ENCODE assay signal across 8 cellular contexts in the genomic region with DNA sequence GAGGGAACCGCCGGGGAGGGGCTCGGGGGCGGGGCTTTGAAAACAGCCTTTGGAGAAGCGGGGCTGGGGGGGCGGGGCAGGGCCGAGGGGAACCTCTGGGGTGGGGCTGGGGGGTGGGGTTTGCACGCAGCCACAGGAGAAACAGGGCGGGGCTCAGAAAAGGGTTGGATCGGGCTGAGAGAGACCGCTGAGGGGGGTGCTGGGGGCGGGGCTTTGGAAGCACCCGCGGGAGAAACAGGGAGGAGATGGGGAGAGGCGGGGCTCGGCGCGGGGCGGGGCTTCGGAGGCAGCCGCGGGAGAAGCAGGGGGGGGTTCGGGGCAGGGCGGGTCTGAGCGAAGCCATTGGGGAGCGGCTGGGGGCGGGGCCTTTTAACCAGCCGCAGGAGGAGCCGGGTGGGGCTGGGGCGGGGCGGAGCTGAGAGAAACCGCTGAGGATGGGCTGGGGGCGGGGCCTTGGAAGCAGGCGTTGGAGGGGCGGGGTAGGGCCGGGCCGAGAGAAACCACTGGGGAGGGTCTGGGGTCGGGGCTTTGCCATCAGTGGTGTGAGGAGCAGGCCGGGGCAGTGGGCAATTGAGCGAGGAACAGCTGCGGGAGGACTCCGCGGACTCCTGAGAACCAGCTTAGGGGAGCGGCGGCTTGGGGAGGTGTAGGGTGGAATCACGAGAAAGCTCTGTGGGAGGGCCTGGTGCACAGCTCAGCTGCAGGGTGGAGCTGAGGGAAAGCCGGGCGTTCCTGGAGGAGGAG. TPM values are rescaled to one million over a fixed set of nuclear protein-coding genes. Genes with fewer than 3 reads are reported as not detected.
DNase-seq lines count a peak whose midpoint lies in the region; ATAC-seq and TF ChIP-seq lines count a peak whose summit lies in the region.

No MANE protein-coding gene starts in this region.

- CTCF ChIA-PET in CD8-positive, alpha-beta T cell (lab: Charles Lee), result interaction anchor here (1.1 kb wide), 1 partner anchor 426 kb away, joined by 3 read pairs; no protein-coding TSS in a partner anchor

- WGBS in GM23248 (ENCODE audit: low coverage in 1 of 2, low lambda C conversion rate in 2 of 2, missing lambda C conversion rate in 2 of 2), 2 experiments, result 0 to 3% methylated on average over 3 to 48 of the region's 48 CpGs

- H3K27me3 Mint-ChIP-seq in CD8-positive, alpha-beta T cell (ENCODE audit: low read depth), result no peaks in the 10 kb centered on the region
- H3K27me3 Mint-ChIP-seq in stimulated activated naive CD8-positive, alpha-beta T cell treated with anti-CD3 and anti-CD28 coated beads, Interleukin-15, amount 100 ng/mL, for 72 hours, result no peaks in the 10 kb centered on the region

- H3K9ac ChIP-seq in GM23248, result peak overlapping the region; percentile 92
- H3K9ac ChIP-seq in MM.1S (ENCODE audit: low read length), result peak overlapping the region; percentile 64; the same call in 1 of the 2 replicates

- peak overlapping the region; percentile 89 for H3K27ac Mint-ChIP-seq in CD8-positive, alpha-beta T cell
- peak overlapping the region; percentile 94 to 95 for H3K27ac Mint-ChIP-seq in stimulated activated naive CD8-positive, alpha-beta T cell treated with anti-CD3 and anti-CD28 coated beads, Interleukin-15, amount 100 ng/mL, for 72 hours

- peak; percentile 29 for ATAC-seq in CD8-positive, alpha-beta T cell
- ATAC-seq in foreskin keratinocyte, result peak; percentile 78
- ATAC-seq in stimulated activated naive CD8-positive, alpha-beta T cell treated with anti-CD3 and anti-CD28 coated beads, Interleukin-15, amount 100 ng/mL, for 72 hours, result peak; percentile 39

- H3F3A ChIP-seq in GM23248 (ENCODE audit: insufficient read depth) (no peaks in the 10 kb centered on the region), MM.1S (ENCODE audit: insufficient read depth, low read length) (no peaks in the 10 kb centered on the region)

- peaks cover 7% of the 10 kb centered on the region for H3K4me1 ChIP-seq in CD8-positive, alpha-beta T cell (ENCODE audit: insufficient read depth, low read length)
- H3K4me1 ChIP-seq in GM23248 (ENCODE audit: insufficient read depth) (no peaks in the 10 kb centered on the region), MM.1S (ENCODE audit: low read length) (no peaks in the 10 kb centered on the region), foreskin keratinocyte (no peaks in the 10 kb centered on the region), neuron (ENCODE audit: insufficient read depth, low read length) (no peaks in the 10 kb centered on the region)

- H2AFZ ChIP-seq in GM23248 (no peak overlapping the region), MM.1S (ENCODE audit: low read length) (peak overlapping the region; percentile 48; the same call in 1 of the 2 replicates), neuron (ENCODE audit: low read depth, low read length) (no peak overlapping the region)

- no peaks in the 10 kb centered on the region for H3K36me3 ChIP-seq in CD8-positive, alpha-beta T cell (ENCODE audit: insufficient read depth, low read length)
- no peaks in the 10 kb centered on the region for H3K36me3 ChIP-seq in GM23248 (ENCODE audit: low read depth)
- H3K36me3 ChIP-seq in MM.1S (replicated peaks; ENCODE audit: insufficient read depth, low read length), result no peaks in the 10 kb centered on the region
- no peaks in the 10 kb centered on the region for H3K36me3 ChIP-seq in neuron (ENCODE audit: insufficient read depth, low read length)

- peak; percentile 74 to 91 (median 86) for DNase-seq in CD8-positive, alpha-beta T cell
- DNase-seq in GM23248 (peak; percentile 90), MM.1S (peak; percentile 80), SIG-M5 treated with dmso at 0.1 percent for 504 hours (lab: John Stamatoyannopoulos, UW; ENCODE audit: unreplicated experiment) (peak; percentile 88), activated gamma-delta T cell treated with Interleukin-2 at 50 U/mL for 16 hours (peak; percentile 88), foreskin keratinocyte (peak; percentile 48 to 73)
- peak; percentile 87 to 92 for DNase-seq in stimulated activated naive CD8-positive, alpha-beta T cell treated with anti-CD3 and anti-CD28 coated beads, Interleukin-15, amount 100 ng/mL, for 72 hours

- H3K9me3 Mint-ChIP-seq in CD8-positive, alpha-beta T cell, result no peaks in the 10 kb centered on the region
- H3K9me3 Mint-ChIP-seq in stimulated activated naive CD8-positive, alpha-beta T cell treated with anti-CD3 and anti-CD28 coated beads, Interleukin-15, amount 100 ng/mL, for 72 hours, result no peaks in the 10 kb centered on the region

- H4K20me1 ChIP-seq in GM23248 (ENCODE audit: insufficient read depth) (no peaks in the 10 kb centered on the region), MM.1S (ENCODE audit: insufficient read depth, low read length) (no peaks in the 10 kb centered on the region)

- POLR2A ChIA-PET in CD8-positive, alpha-beta T cell (lab: Charles Lee), result interaction anchor here (0.8 to 3.7 kb wide), 5 partner anchors 399 to 757 kb away, joined by 3 to 39 read pairs (median 5); partner anchors contain the start of genes EOLA1, IDS, MTM1 and MTMR1

- H3K9me3 ChIP-seq in CD8-positive, alpha-beta T cell (ENCODE audit: low read length), result no peaks in the 10 kb centered on the region
- H3K9me3 ChIP-seq in GM23248 (ENCODE audit: low read depth) (no peaks in the 10 kb centered on the region), MM.1S (replicated peaks; ENCODE audit: insufficient read depth, low read length) (no peaks in the 10 kb centered on the region), neuron (ENCODE audit: low read length) (no peaks in the 10 kb centered on the region)

- no peaks in the 10 kb centered on the region for H3K27me3 ChIP-seq in CD8-positive, alpha-beta T cell (ENCODE audit: insufficient read depth, low read length)
- no peaks in the 10 kb centered on the region for H3K27me3 ChIP-seq in GM23248 (replicated peaks; ENCODE audit: insufficient read depth)
- H3K27me3 ChIP-seq in MM.1S (replicated peaks; ENCODE audit: insufficient read depth, low read length), result no peaks in the 10 kb centered on the region
- no peaks in the 10 kb centered on the region for H3K27me3 ChIP-seq in foreskin keratinocyte
- H3K27me3 ChIP-seq in neuron (ENCODE audit: insufficient read depth, low read length), result no peaks in the 10 kb centered on the region

- H3K36me3 Mint-ChIP-seq in CD8-positive, alpha-beta T cell, result peaks cover 6% of the 10 kb centered on the region

- in situ Hi-C loops in GM23248 (cut with MboI), result no loop called here

- H3K4me3 Mint-ChIP-seq in CD8-positive, alpha-beta T cell, result peak overlapping the region; percentile 88
- H3K4me3 Mint-ChIP-seq in stimulated activated naive CD8-positive, alpha-beta T cell treated with anti-CD3 and anti-CD28 coated beads, Interleukin-15, amount 100 ng/mL, for 72 hours, result peak overlapping the region; percentile 94

- H3K4me2 ChIP-seq in GM23248 (ENCODE audit: unreplicated experiment) (peak overlapping the region; percentile 58), MM.1S (ENCODE audit: low read depth, low read length) (peak overlapping the region; percentile 62; the same call in 1 of the 2 replicates)

- H3K4me3 ChIP-seq in CD8-positive, alpha-beta T cell (ENCODE audit: low read depth, low read length), result peak overlapping the region; percentile 77
- H3K4me3 ChIP-seq in GM23248, result peak overlapping the region; percentile 70
- peak overlapping the region; percentile 57 for H3K4me3 ChIP-seq in MM.1S (ENCODE audit: low read length)
- peak overlapping the region; percentile 78 for H3K4me3 ChIP-seq in neuron (ENCODE audit: low read length)

- H3K4me1 Mint-ChIP-seq in CD8-positive, alpha-beta T cell (ENCODE audit: low read depth), result peaks cover 3% of the 10 kb centered on the region
- H3K4me1 Mint-ChIP-seq in stimulated activated naive CD8-positive, alpha-beta T cell treated with anti-CD3 and anti-CD28 coated beads, Interleukin-15, amount 100 ng/mL, for 72 hours, result peaks cover 10% of the 10 kb centered on the region

- H3K27ac ChIP-seq in CD8-positive, alpha-beta T cell (ENCODE audit: low read depth, low read length), result peak overlapping the region; percentile 74
- H3K27ac ChIP-seq in GM23248 (peak overlapping the region; percentile 98), MM.1S (ENCODE audit: low read length) (peak overlapping the region; percentile 84; the same call in 1 of the 2 replicates), foreskin keratinocyte (peak overlapping the region; percentile 98)

- intact Hi-C loops in CD8-positive, alpha-beta T cell (cut with DNase I, micrococcal nuclease), result loop anchor here in 1 of 2 experiments (2.0 to 5.0 kb wide), 4 partner anchors 423 to 753 kb away; partner anchors contain the start of genes MAMLD1, MTM1 and MTMR1

- H3K79me2 ChIP-seq in GM23248 (ENCODE audit: insufficient read depth), result peaks cover 13% of the 10 kb centered on the region
- H3K79me2 ChIP-seq in MM.1S (ENCODE audit: low read length), result peaks cover 11% of the 10 kb centered on the region

- H3K9me2 ChIP-seq in GM23248 (ENCODE audit: insufficient read depth) (no peaks in the 10 kb centered on the region), MM.1S (replicated peaks; ENCODE audit: insufficient read depth, low read length) (no peaks in the 10 kb centered on the region)

- TF ChIP-seq CTCF in CD8-positive, alpha-beta T cell (IDR thresholded peaks at IDR 0.05), result no peak
- TF ChIP-seq CTCF in MM.1S (IDR thresholded peaks at IDR 0.05; ENCODE audit: low read length) (no peak), foreskin keratinocyte (conservative IDR thresholded peaks at IDR 0.05) (no peak)

RNA-seq across cellular contexts. Expression of gene EOLA2, which starts 1.2 kb away (rescaled TPM):
- total RNA-seq in CD8-positive, alpha-beta T cell, result 10 to 100 TPM; 43.7 to 44.4 TPM
- 24.7 and 28.1 TPM in 2 replicates for total RNA-seq in GM23248 (2014; rRNA removed; shearing (Covaris generic))
- polyA plus RNA-seq in GM23248 (2016; fragmentation: Nextera tagmentation; extraction: Ambion mirVana), result 45.2 and 48.2 TPM in 2 replicates
- 20.7 and 22.5 TPM in 2 replicates for total RNA-seq in foreskin keratinocyte
- polyA plus RNA-seq in foreskin keratinocyte, result 32.9 and 34.1 TPM in 2 replicates

RNA-seq across cellular contexts. Expression of gene HSFX4, which starts 10.1 kb away (rescaled TPM):
- not detected for total RNA-seq in CD8-positive, alpha-beta T cell
- not detected in 2 replicates for total RNA-seq in GM23248 (2014; rRNA removed; shearing (Covaris generic))
- polyA plus RNA-seq in GM23248 (2016; fragmentation: Nextera tagmentation; extraction: Ambion mirVana), result not detected in 2 replicates
- total RNA-seq in foreskin keratinocyte, result not detected in 2 replicates
- polyA plus RNA-seq in foreskin keratinocyte, result not detected in 2 replicates

RNA-seq across cellular contexts. Expression of gene MAGEA8, which starts 58.5 kb away (rescaled TPM):
- total RNA-seq in CD8-positive, alpha-beta T cell, result not detected
- total RNA-seq in GM23248 (2014; rRNA removed; shearing (Covaris generic)), result not detected in 2 replicates
- polyA plus RNA-seq in GM23248 (2016; fragmentation: Nextera tagmentation; extraction: Ambion mirVana), result not detected in 2 replicates
- total RNA-seq in foreskin keratinocyte, result not detected in 2 replicates
- polyA plus RNA-seq in foreskin keratinocyte, result not detected in 2 replicates

Comparison
In these comparisons a context has a peak if more than half of its experiments do, and no peak if none do; other contexts are left out.
1. Peak in every context shown above with its lines: DNase-seq, ATAC-seq, H3K4me3 ChIP-seq and H3K27ac ChIP-seq.